ENCODE assay signal across 1 cellular context in genomic region chr6:26629373-26629772, GRCh38.
A peak's percentile ranks its signal among the peaks of the same experiment; 100 is the strongest.
TF ChIP-seq lines count a peak whose summit lies in the region.

No MANE protein-coding gene starts in this region.

TF ChIP-seq in K562, 482 proteins besides CTCF, POLR2A, EP300 and RAD21:
- peak; percentile 79 for TF ChIP-seq CEBPB (tag; IDR thresholded peaks at IDR 0.05)
- TF ChIP-seq SMARCB1 (IDR thresholded peaks at IDR 0.05; ENCODE audit: insufficient read length, low read depth): no peak
- no peak for TF ChIP-seq CEBPG (CRISPR knock-in tag; IDR thresholded peaks at IDR 0.05)
- TF ChIP-seq CEBPG (tag; conservative IDR thresholded peaks at IDR 0.05 in 1 of 2, IDR thresholded peaks at IDR 0.05 in 1 of 2): peak; percentile 21 to 69; a peak in 1 of 4 replicates
